Comparison of ENCODE assay signal across 8 cellular contexts in genomic region chr5:14144586-14145355, GRCh38. TPM values are rescaled to one million over a fixed set of nuclear protein-coding genes. Genes with fewer than 3 reads are reported as not detected.
DNase-seq lines count a peak whose midpoint lies in the region; ATAC-seq and TF ChIP-seq lines count a peak whose summit lies in the region.

No MANE protein-coding gene starts in this region.

- H3K27ac Mint-ChIP-seq in progenitor cell of endocrine pancreas: peak overlapping the region; percentile 95

- no peaks in the 10 kb centered on the region for H3K27me3 ChIP-seq in RWPE2 (ENCODE audit: insufficient read depth, poor library complexity, severe bottlenecking)

- H3K36me3 ChIP-seq in RWPE2 (ENCODE audit: low read depth): peaks cover 13% of the 10 kb centered on the region

- H3K4me3 ChIP-seq in RWPE2 (ENCODE audit: severe bottlenecking): peak overlapping the region; percentile 99

- peak; percentile 36 for DNase-seq in GF-D8 (lab: John Stamatoyannopoulos, UW)
- DNase-seq in HuH-7.5 (ENCODE audit: low spot score): peak; percentile 48
- peak; percentile 77 for DNase-seq in RWPE2 (ENCODE audit: low spot score)
- peak in 36 of 56 donors; percentile 7 to 71 (median 52) for DNase-seq in amygdala (lab: John Stamatoyannopoulos, UW)
- DNase-seq in left ventricle myocardium superior: peak; percentile 78
- peak; percentile 46 for DNase-seq in progenitor cell of endocrine pancreas (ENCODE audit: low spot score, unreplicated experiment)
- no peak for DNase-seq in ecto neural progenitor cell (ENCODE audit: low spot score)

- peak overlapping the region; percentile 90 for H3K4me3 Mint-ChIP-seq in progenitor cell of endocrine pancreas (ENCODE audit: low read depth)

- peak; percentile 50 for ATAC-seq in GM21619 (IDR thresholded peaks at IDR 0.05; ENCODE audit: unreplicated experiment)
- peak; percentile 79 for ATAC-seq in RWPE2 (ENCODE audit: low read depth)
- ATAC-seq in left ventricle myocardium superior: peak; percentile 51

- H3K9me3 ChIP-seq in RWPE2 (ENCODE audit: severe bottlenecking): no peaks in the 10 kb centered on the region

- no peaks in the 10 kb centered on the region for H3K36me3 Mint-ChIP-seq in progenitor cell of endocrine pancreas (ENCODE audit: insufficient read depth)

- intact Hi-C loops in left ventricle myocardium superior (cut with micrococcal nuclease): no loop called here

- TF ChIP-seq CTCF in RWPE2 (IDR thresholded peaks at IDR 0.05; ENCODE audit: poor library complexity, severe bottlenecking) (peak; percentile 13), progenitor cell of endocrine pancreas (IDR thresholded peaks at IDR 0.05; ENCODE audit: unreplicated experiment) (no peak)

- no peaks in the 10 kb centered on the region for H3K9me3 Mint-ChIP-seq in progenitor cell of endocrine pancreas (ENCODE audit: low read depth)

- peaks cover 4% of the 10 kb centered on the region for H3K27me3 Mint-ChIP-seq in progenitor cell of endocrine pancreas

- H3K4me1 Mint-ChIP-seq in progenitor cell of endocrine pancreas (ENCODE audit: low read depth): peaks cover 49% of the 10 kb centered on the region

- H3K4me1 ChIP-seq in RWPE2 (ENCODE audit: insufficient read depth, poor library complexity, severe bottlenecking): peaks cover 34% of the 10 kb centered on the region

- H3K27ac ChIP-seq in RWPE2 (ENCODE audit: poor library complexity, severe bottlenecking): peak overlapping the region; percentile 87

RNA-seq across cellular contexts. Expression of gene TRIO, which starts 1.6 kb away (rescaled TPM):
- total RNA-seq in left ventricle myocardium superior: 57.0 TPM
- 163 and 168 TPM in 2 replicates for total RNA-seq in progenitor cell of endocrine pancreas
